Comparison of ENCODE assay signal across 9 cellular contexts in the genomic region with DNA sequence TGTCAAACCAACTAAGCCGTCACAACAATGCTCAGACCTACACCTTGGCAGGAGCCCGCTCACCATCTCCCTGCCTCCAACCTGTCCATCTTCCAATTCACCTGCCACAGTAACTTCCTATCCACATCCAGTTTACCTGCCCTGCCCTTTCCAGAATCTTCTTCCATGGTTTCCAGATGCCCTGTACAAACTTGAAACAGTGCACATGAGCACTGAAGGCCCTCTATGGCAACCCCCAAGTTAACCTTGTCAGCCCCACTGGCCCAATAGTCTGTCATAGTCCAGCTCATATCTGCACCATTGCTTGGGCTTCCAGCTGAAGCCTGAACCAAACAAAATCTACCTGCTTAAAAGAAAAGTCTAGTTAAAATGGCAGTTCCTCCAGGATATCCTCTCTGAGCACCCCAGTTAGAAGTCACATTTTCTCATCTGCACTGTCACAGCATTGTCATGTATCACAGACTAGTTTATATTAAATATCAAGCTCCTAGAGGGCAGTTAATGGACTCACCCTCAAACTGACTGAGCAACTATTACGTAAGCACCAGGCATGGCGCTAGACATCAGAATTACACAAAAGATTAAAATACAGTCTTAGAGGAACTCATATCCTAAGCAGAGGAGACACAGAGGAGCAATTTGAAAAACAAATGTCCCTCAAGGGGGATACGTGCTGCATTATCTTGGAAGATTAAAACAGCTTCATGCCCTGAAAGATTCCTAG. TPM values are rescaled to one million over a fixed set of nuclear protein-coding genes. Genes with fewer than 3 reads are reported as not detected.
DNase-seq lines count a peak whose midpoint lies in the region; TF ChIP-seq lines count a peak whose summit lies in the region.
"Had no signal": no experiment of that assay in that cellular context is flagged by ENCODE, and none has a peak within 500 bp of the region (broad histone marks: within the 10 kb centered on the region; RNA-seq: fewer than 3 reads in every experiment).

No MANE protein-coding gene starts in this region.

- H3K27ac ChIP-seq in skin epidermis = peak overlapping the region in 16 of 21 experiments; percentile 11 to 82 (median 56)
- no peak overlapping the region for H3K27ac ChIP-seq in WERI-Rb-1

- no peak for TF ChIP-seq POLR2A in erythroblast (IDR thresholded peaks at IDR 0.05; ENCODE audit: low read length)

- no peaks in the 10 kb centered on the region for H3K27me3 Mint-ChIP-seq in HFFc6 (ENCODE audit: insufficient read depth)

- H3K36me3 Mint-ChIP-seq in HFFc6 (ENCODE audit: low read depth) = peaks cover 46% of the 10 kb centered on the region

- H3K4me3 ChIP-seq in skin epidermis = no peak overlapping the region
- H3K4me3 ChIP-seq in WERI-Rb-1 (ENCODE audit: low read depth, low read length) = no peak overlapping the region

- H3K4me1 Mint-ChIP-seq in HFFc6 (ENCODE audit: low read depth) = peaks cover 71% of the 10 kb centered on the region

- TF ChIP-seq CTCF in HFFc6 (IDR thresholded peaks at IDR 0.05) (no peak), WERI-Rb-1 (IDR thresholded peaks at IDR 0.05; ENCODE audit: low read depth, low read length) (no peak)

- H3K27me3 ChIP-seq in WERI-Rb-1 (ENCODE audit: insufficient read depth, low read depth, severe bottlenecking) = no peaks in the 10 kb centered on the region

- DNase-seq in HFFc6 (no peak), SKM-1 (lab: John Stamatoyannopoulos, UW; ENCODE audit: unreplicated experiment) (peak; percentile 19), erythroblast (lab: John Stamatoyannopoulos, UW) (peak; percentile 26 to 58), WERI-Rb-1 (no peak), NCI-H2227 (lab: John Stamatoyannopoulos, UW; ENCODE audit: unreplicated experiment) (no peak), SK-N-DZ (ENCODE audit: low spot score) (no peak)
- DNase-seq: MM.1S, SK-N-SH had no signal

- H3K9me3 Mint-ChIP-seq in HFFc6 = 0 out of 2 replicates have a peak, but pooled peaks cover 2% of the 10 kb centered on the region

- peaks cover 3% of the 10 kb centered on the region for H3K9me3 ChIP-seq in WERI-Rb-1 (ENCODE audit: severe bottlenecking)

- H3K4me3 Mint-ChIP-seq in HFFc6 = no peak overlapping the region

- peaks cover 9% of the 10 kb centered on the region; the same call in 1 of the 2 replicates for H3K36me3 ChIP-seq in WERI-Rb-1

- H3K27ac Mint-ChIP-seq in HFFc6 = peak overlapping the region; percentile 17; the same call in 1 of the 2 replicates

RNA-seq across cellular contexts. Expression of a gene that starts 11.6 kb away (rescaled TPM):
- total RNA-seq in HFFc6 (2021; fragmentation: NEBNext Ultra II Directional; extraction: Animal tissue kit (Norgen Biotek cat#: 25700)) = 10 to 100 TPM; 59.0 to 76.5 (median 67.8) TPM
- polyA plus RNA-seq in SK-N-DZ (2014; cell fraction: cytosol; rRNA removed) = 25.8 and 33.2 TPM in 2 replicates
- polyA plus RNA-seq in SK-N-DZ (2014; cell fraction: nucleus; rRNA removed) = 27.5 and 49.4 TPM in 2 replicates

RNA-seq across cellular contexts. Expression of a gene that starts 40.4 kb away (rescaled TPM):
- 100 to 1,000 TPM; 165 to 253 (median 205) TPM for total RNA-seq in HFFc6 (2021; fragmentation: NEBNext Ultra II Directional; extraction: Animal tissue kit (Norgen Biotek cat#: 25700))
- polyA plus RNA-seq in SK-N-DZ (2014; cell fraction: cytosol; rRNA removed) = 86.1 and 98.5 TPM in 2 replicates
- 72.0 and 185 TPM in 2 replicates for polyA plus RNA-seq in SK-N-DZ (2014; cell fraction: nucleus; rRNA removed)

Comparison
In these comparisons a context has a peak if more than half of its experiments do, and no peak if none do; other contexts are left out.
1. DNase-seq: peak in SKM-1 (single experiment) and erythroblast (2 of 2); none in HFFc6 (single experiment), WERI-Rb-1 (single experiment), NCI-H2227 (single experiment) and SK-N-DZ (single experiment).